Comparison of ENCODE assay signal across 13 cellular contexts in genomic region chr11:114261791-114262190, GRCh38. TPM values are rescaled to one million over a fixed set of nuclear protein-coding genes. Genes with fewer than 3 reads are reported as not detected.
DNase-seq lines count a peak whose midpoint lies in the region; ATAC-seq and TF ChIP-seq lines count a peak whose summit lies in the region.
"Had no signal": no experiment of that assay in that cellular context is flagged by ENCODE, and none has a peak within 500 bp of the region (broad histone marks: within the 10 kb centered on the region; RNA-seq: fewer than 3 reads in every experiment).

No MANE protein-coding gene starts in this region.

- H3K27me3 Mint-ChIP-seq in neural crest cell (ENCODE audit: low read depth), result peaks cover 2% of the 10 kb centered on the region

- no peaks in the 10 kb centered on the region for H3K9me3 Mint-ChIP-seq in neural crest cell
- H3K9me3 Mint-ChIP-seq: CD4-positive, alpha-beta T cell had no signal

- in situ Hi-C loops in gastrocnemius medialis (cut with MboI; ENCODE audit: low sequenced_read_pairs in 4 of 4), result loop anchor here (5.0 to 25.0 kb wide), 4 partner anchors 224 to 374 kb away; partner anchors contain the start of gene USP28 (in 1 of the 4)

- DNase-seq in cardiac septum (ENCODE audit: low spot score), result peak; percentile 72
- no peak for DNase-seq in Right ventricle myocardium inferior (ENCODE audit: missing footprints)
- no peak for DNase-seq in neural crest cell (ENCODE audit: low read depth, low spot score)
- no peak for DNase-seq in gastrocnemius medialis
- DNase-seq in retina, result no peak
- DNase-seq in SK-N-DZ (ENCODE audit: low spot score), result no peak
- DNase-seq in midbrain (lab: John Stamatoyannopoulos, UW), result no peak

- peak overlapping the region; percentile 24 for H3K4me3 Mint-ChIP-seq in neural crest cell
- H3K4me3 Mint-ChIP-seq: CD4-positive, alpha-beta T cell had no signal

- ATAC-seq in Right ventricle myocardium inferior (no peak), gastrocnemius medialis (no peak)

- H3K36me3 ChIP-seq in gastrocnemius medialis, result no peaks in the 10 kb centered on the region

- H3K4me1 Mint-ChIP-seq in neural crest cell, result peaks cover 38% of the 10 kb centered on the region

- no peak for TF ChIP-seq POLR2A in gastrocnemius medialis (IDR thresholded peaks at IDR 0.05)

- peaks cover 38 to 50% of the 10 kb centered on the region in 2 donors for H3K4me1 ChIP-seq in gastrocnemius medialis

- no peaks in the 10 kb centered on the region for H3K9me3 ChIP-seq in gastrocnemius medialis
- H3K9me3 ChIP-seq: A549, Caco-2 had no signal

- no peak overlapping the region for H3K27ac Mint-ChIP-seq in neural crest cell (ENCODE audit: unreplicated experiment)
- H3K27ac Mint-ChIP-seq: CD4-positive, alpha-beta T cell had no signal

- no peak overlapping the region for H3K4me3 ChIP-seq in gastrocnemius medialis
- H3K4me3 ChIP-seq: A549, GM23248 had no signal

- intact Hi-C loops in cardiac septum (cut with DNase I), result loop anchor here (1.0 to 10.0 kb wide), 5 partner anchors 225 to 457 kb away; partner anchors contain the start of gene USP28
- intact Hi-C loops in Right ventricle myocardium inferior (cut with DNase I), result loop anchor here (1.0 to 2.0 kb wide), 5 partner anchors 67 to 365 kb away; partner anchors contain the start of gene ZBTB16
- intact Hi-C loops in gastrocnemius medialis (cut with DNase I; ENCODE audit: low total_unique reads), result loop anchor here (1.0 to 5.0 kb wide), 3 partner anchors 225 to 364 kb away; no protein-coding TSS in a partner anchor

- TF ChIP-seq CTCF in neural crest cell (conservative IDR thresholded peaks at IDR 0.05) (no peak), gastrocnemius medialis (IDR thresholded peaks at IDR 0.05 in 4 of 5, conservative IDR thresholded peaks at IDR 0.05 in 1 of 5) (no peak)

- H3K27me3 ChIP-seq in gastrocnemius medialis, result no peaks in the 10 kb centered on the region

- H3K36me3 Mint-ChIP-seq in neural crest cell (ENCODE audit: low read depth), result no peaks in the 10 kb centered on the region

- peak overlapping the region; percentile 87 to 98 (median 95) for H3K27ac ChIP-seq in gastrocnemius medialis
- H3K27ac ChIP-seq: 22Rv1, A549, C4-2B, GM23248 had no signal

RNA-seq across cellular contexts. Expression of gene NNMT, which starts 34.4 kb away (rescaled TPM):
- 72.9 TPM for total RNA-seq in cardiac septum
- 44.0 TPM for total RNA-seq in Right ventricle myocardium inferior
- total RNA-seq in neural crest cell, result 0.82 and 1.5 TPM in 2 replicates
- 100 to 1,000 TPM; 157 to 968 (median 541) TPM for total RNA-seq in gastrocnemius medialis
- not detected in 2 replicates for polyA plus RNA-seq in SK-N-DZ (2014; cell fraction: cytosol; rRNA removed)
- polyA plus RNA-seq in SK-N-DZ (2014; cell fraction: nucleus; rRNA removed), result not detected in 2 replicates
- total RNA-seq: CD4-positive, alpha-beta T cell had no signal

Comparison
In these comparisons a context has a peak if more than half of its experiments do, and no peak if none do; other contexts are left out.
1. RNA of gene NNMT, which starts 34.4 kb away (total RNA-seq): 157 to 968 TPM in gastrocnemius medialis, 72.9 TPM in cardiac septum (single experiment) and 44.0 TPM in Right ventricle myocardium inferior (single experiment); 0.82 to 1.5 TPM in neural crest cell; every median in the first group is over 10 times any median in the second.